1 cellular context compared by ENCODE assay signal in the genomic region with DNA sequence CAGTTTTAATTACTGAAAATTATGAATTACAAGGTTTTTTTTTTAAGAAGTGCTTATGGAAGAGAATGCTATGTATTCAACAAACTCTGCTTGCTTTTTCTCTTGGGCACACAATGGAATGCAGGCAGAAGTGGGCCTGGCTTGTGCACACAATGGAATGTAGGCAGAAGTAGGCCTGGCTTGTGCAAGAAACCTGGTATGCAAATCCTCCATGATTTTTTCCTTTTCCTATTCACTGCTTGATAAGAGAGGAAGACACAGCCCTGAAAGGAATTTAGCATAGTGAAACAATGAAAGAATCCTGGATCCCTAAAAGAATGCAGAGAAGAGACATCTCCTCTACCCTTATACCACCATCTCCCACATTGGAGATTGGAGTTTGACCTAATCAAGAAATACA.
TF ChIP-seq lines count a peak whose summit lies in the region.

No MANE protein-coding gene starts in this region.

TF ChIP-seq in HepG2, 621 proteins besides CTCF, POLR2A, EP300 and RAD21 (continued from another document):
- TF ChIP-seq, protein P1, sequence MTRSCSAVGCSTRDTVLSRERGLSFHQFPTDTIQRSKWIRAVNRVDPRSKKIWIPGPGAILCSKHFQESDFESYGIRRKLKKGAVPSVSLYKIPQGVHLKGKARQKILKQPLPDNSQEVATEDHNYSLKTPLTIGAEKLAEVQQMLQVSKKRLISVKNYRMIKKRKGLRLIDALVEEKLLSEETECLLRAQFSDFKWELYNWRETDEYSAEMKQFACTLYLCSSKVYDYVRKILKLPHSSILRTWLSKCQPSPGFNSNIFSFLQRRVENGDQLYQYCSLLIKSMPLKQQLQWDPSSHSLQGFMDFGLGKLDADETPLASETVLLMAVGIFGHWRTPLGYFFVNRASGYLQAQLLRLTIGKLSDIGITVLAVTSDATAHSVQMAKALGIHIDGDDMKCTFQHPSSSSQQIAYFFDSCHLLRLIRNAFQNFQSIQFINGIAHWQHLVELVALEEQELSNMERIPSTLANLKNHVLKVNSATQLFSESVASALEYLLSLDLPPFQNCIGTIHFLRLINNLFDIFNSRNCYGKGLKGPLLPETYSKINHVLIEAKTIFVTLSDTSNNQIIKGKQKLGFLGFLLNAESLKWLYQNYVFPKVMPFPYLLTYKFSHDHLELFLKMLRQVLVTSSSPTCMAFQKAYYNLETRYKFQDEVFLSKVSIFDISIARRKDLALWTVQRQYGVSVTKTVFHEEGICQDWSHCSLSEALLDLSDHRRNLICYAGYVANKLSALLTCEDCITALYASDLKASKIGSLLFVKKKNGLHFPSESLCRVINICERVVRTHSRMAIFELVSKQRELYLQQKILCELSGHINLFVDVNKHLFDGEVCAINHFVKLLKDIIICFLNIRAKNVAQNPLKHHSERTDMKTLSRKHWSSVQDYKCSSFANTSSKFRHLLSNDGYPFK (CRISPR knock-in tag; IDR thresholded peaks at IDR 0.05; ENCODE audit: borderline replicate concordance): no peak
- TF ChIP-seq HCFC1 (IDR thresholded peaks at IDR 0.05; ENCODE audit: low read depth, low read length) (no peak), ARID2 (CRISPR knock-in tag; IDR thresholded peaks at IDR 0.05; ENCODE audit: borderline replicate concordance) (no peak), GTF3A (CRISPR knock-in tag; conservative IDR thresholded peaks at IDR 0.05) (no peak), MIER2 (CRISPR knock-in tag; IDR thresholded peaks at IDR 0.05) (no peak), PCBP1 (IDR thresholded peaks at IDR 0.05; ENCODE audit: borderline replicate concordance, low read depth, low read length) (no peak), MIER3 (CRISPR knock-in tag; IDR thresholded peaks at IDR 0.05; ENCODE audit: borderline replicate concordance) (no peak), TCF12 (IDR thresholded peaks at IDR 0.05) (no peak), TCF12 (CRISPR knock-in tag; IDR thresholded peaks at IDR 0.05) (no peak), MAF1 (CRISPR knock-in tag; IDR thresholded peaks at IDR 0.05; ENCODE audit: borderline replicate concordance) (no peak), ZNF629 (CRISPR knock-in tag; conservative IDR thresholded peaks at IDR 0.05) (no peak), ZSCAN9 (CRISPR knock-in tag; IDR thresholded peaks at IDR 0.05; ENCODE audit: borderline replicate concordance) (no peak)
- TF ChIP-seq, protein P2, sequence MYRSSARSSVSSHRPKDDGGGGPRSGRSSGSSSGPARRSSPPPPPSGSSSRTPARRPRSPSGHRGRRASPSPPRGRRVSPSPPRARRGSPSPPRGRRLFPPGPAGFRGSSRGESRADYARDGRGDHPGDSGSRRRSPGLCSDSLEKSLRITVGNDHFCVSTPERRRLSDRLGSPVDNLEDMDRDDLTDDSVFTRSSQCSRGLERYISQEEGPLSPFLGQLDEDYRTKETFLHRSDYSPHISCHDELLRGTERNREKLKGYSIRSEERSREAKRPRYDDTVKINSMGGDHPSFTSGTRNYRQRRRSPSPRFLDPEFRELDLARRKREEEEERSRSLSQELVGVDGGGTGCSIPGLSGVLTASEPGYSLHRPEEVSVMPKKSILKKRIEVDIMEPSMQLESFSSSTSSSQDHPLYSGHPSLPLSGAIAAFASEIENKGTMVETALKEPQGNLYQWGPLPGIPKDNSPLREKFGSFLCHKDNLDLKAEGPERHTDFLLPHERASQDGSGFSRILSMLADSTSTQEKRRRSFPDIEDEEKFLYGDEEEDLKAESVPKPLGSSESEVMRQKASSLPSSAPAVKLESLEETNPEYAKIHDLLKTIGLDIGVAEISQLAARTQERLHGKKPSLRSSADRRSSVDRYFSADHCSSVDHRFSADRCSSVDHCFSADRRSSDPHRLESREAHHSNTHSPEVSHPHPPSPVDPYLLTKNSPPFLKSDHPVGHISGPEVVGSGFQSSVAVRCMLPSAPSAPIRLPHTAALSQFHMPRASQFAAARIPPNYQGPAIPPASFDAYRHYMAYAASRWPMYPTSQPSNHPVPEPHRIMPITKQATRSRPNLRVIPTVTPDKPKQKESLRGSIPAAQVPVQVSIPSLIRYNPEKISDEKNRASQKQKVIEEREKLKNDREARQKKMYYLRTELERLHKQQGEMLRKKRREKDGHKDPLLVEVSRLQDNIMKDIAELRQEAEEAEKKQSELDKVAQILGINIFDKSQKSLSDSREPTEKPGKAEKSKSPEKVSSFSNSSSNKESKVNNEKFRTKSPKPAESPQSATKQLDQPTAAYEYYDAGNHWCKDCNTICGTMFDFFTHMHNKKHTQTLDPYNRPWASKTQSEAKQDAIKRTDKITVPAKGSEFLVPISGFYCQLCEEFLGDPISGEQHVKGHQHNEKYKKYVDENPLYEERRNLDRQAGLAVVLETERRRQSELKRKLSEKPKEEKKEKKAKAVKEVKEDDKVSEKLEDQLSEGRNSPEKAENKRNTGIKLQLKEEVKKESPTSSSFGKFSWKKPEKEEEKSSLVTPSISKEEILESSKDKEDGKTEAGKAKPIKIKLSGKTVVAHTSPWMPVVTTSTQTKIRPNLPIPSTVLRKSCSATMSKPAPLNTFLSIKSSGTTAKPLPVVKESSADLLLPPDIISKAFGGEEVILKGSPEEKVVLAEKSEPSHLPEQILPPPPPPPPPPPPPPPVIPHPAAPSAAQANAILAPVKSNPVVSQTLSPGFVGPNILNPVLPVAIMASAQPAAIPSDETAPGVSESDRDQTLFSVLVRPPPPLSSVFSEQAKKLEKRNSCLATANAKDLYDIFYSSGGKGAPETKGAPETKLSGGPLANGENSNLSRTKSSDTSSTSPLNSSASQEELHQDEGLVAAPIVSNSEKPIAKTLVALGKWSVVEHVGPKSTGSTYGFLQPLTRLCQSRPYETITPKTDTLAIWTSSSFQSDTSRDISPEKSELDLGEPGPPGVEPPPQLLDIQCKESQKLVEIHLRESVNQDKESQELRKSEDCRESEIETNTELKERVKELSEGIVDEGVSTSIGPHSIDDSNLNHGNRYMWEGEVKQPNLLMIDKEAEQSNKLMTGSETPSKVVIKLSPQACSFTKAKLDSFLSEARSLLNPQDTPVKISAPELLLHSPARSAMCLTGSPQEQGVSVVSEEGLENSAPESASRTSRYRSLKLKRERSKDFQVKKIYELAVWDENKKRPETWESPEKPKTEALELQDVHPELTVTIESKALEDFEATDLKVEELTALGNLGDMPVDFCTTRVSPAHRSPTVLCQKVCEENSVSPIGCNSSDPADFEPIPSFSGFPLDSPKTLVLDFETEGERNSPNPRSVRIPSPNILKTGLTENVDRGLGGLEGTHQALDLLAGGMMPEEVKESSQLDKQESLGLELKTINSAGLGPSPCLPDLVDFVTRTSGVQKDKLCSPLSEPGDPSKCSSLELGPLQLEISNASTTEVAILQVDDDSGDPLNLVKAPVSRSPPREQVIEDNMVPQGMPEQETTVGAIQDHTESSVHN (CRISPR knock-in tag; IDR thresholded peaks at IDR 0.05): no peak
- TF ChIP-seq, protein P3, sequence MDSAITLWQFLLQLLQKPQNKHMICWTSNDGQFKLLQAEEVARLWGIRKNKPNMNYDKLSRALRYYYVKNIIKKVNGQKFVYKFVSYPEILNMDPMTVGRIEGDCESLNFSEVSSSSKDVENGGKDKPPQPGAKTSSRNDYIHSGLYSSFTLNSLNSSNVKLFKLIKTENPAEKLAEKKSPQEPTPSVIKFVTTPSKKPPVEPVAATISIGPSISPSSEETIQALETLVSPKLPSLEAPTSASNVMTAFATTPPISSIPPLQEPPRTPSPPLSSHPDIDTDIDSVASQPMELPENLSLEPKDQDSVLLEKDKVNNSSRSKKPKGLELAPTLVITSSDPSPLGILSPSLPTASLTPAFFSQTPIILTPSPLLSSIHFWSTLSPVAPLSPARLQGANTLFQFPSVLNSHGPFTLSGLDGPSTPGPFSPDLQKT (CRISPR knock-in tag; IDR thresholded peaks at IDR 0.05; ENCODE audit: borderline replicate concordance): no peak
TF ChIP-seq in HepG2: peak in this region for 0.
